In genomic region chr4:138234254-138234653, GRCh38 we compare ENCODE assay signal across 2 cellular contexts.
TF ChIP-seq lines count a peak whose summit lies in the region.

No MANE protein-coding gene starts in this region.

TF ChIP-seq in IMR-90, 13 proteins besides CTCF, POLR2A, EP300 and RAD21:
- TF ChIP-seq MAFK (IDR thresholded peaks at IDR 0.05; ENCODE audit: low read depth, low read length) (peak; percentile 81), ELK1 (IDR thresholded peaks at IDR 0.05; ENCODE audit: borderline replicate concordance, low read depth, low read length) (no peak), MAZ (IDR thresholded peaks at IDR 0.05; ENCODE audit: borderline replicate concordance, low read depth, low read length) (no peak)

TF ChIP-seq in K562, 482 proteins besides CTCF, POLR2A, EP300 and RAD21:
- TF ChIP-seq NFE2L1 (tag; IDR thresholded peaks at IDR 0.05; ENCODE audit: borderline replicate concordance, low read depth) (no peak), MAFG (tag; conservative IDR thresholded peaks at IDR 0.05) (peak; percentile 40; the same call in 1 of the 2 replicates), AFF4 (CRISPR knock-in tag; IDR thresholded peaks at IDR 0.05) (no peak), MAFK (IDR thresholded peaks at IDR 0.05; ENCODE audit: low read length) (peak; percentile 25; the same call in 1 of the 2 replicates), MAFF (IDR thresholded peaks at IDR 0.05; ENCODE audit: low read length) (peak; percentile 48; the same call in 1 of the 2 replicates), HEY1 (CRISPR knock-in tag; IDR thresholded peaks at IDR 0.05; ENCODE audit: borderline replicate concordance) (no peak), ZNF316 (IDR thresholded peaks at IDR 0.05) (peak; percentile 92), C11orf30 (IDR thresholded peaks at IDR 0.05; ENCODE audit: low read depth) (peak; percentile 80; the same call in 1 of the 2 replicates)
